26 cellular contexts compared by ENCODE assay signal in genomic region chr10:116255931-116256748, GRCh38. TPM values are rescaled to one million over a fixed set of nuclear protein-coding genes. Genes with fewer than 3 reads are reported as not detected.
A peak's percentile ranks its signal among the peaks of the same experiment; 100 is the strongest.
DNase-seq lines count a peak whose midpoint lies in the region; TF ChIP-seq lines count a peak whose summit lies in the region.
"Had no signal": no experiment of that assay in that cellular context is flagged by ENCODE, and none has a peak within 500 bp of the region (broad histone marks: within the 10 kb centered on the region; RNA-seq: fewer than 3 reads in every experiment).

No MANE protein-coding gene starts in this region.

- peak overlapping the region; percentile 1 to 46 (median 34) for H3K4me3 Mint-ChIP-seq in nephron
- H3K4me3 Mint-ChIP-seq: activated CD8-positive, alpha-beta T cell treated with anti-CD3 and anti-CD28 coated beads for 36 hours; CD8-positive, alpha-beta T cell; natural killer cell treated with Interleukin-12 subunit alpha and Interleukin-12 subunit beta and Interleukin-15 and Interleukin-18, amount 100 ng/mL, for 72 hours; stimulated activated naive CD8-positive, alpha-beta T cell treated with anti-CD3 and anti-CD28 coated beads, Interleukin-15, Interleukin-2, amounts not matched to agents 100 ng/mL and 50 ng/mL, for 24 hours; T-helper 2 cell treated with Interferon-gamma antibody and Interleukin-4, amounts not matched to agents 5 μg/mL and 100 μg/mL, for 36 hours had no signal

- TF ChIP-seq EP300 in esophagus muscularis mucosa (IDR thresholded peaks at IDR 0.05): no peak

- no peaks in the 10 kb centered on the region for H3K36me3 Mint-ChIP-seq in nephron (ENCODE audit: low read depth)
- H3K36me3 Mint-ChIP-seq: CD8-positive, alpha-beta T cell; natural killer cell treated with Interleukin-12 subunit alpha and Interleukin-12 subunit beta and Interleukin-15 and Interleukin-18, amount 100 ng/mL, for 72 hours had no signal

- H3K27ac ChIP-seq in BLaER1: no peak overlapping the region
- H3K27ac ChIP-seq in SJCRH30: peak overlapping the region; percentile 94
- H3K27ac ChIP-seq in esophagus muscularis mucosa (replicated peaks in 1 of 4): no peak overlapping the region
- no peak overlapping the region for H3K27ac ChIP-seq in substantia nigra (ENCODE audit: low read depth, low read length, poor library complexity, severe bottlenecking)
- H3K27ac ChIP-seq in vagina: no peak overlapping the region
- H3K27ac ChIP-seq: heart left ventricle, HL-60, thoracic aorta had no signal

- DNase-seq in SJCRH30 (no peak), esophagus muscularis mucosa (ENCODE audit: extremely low spot score) (peak; percentile 89), substantia nigra (lab: John Stamatoyannopoulos, UW) (no peak), NCI-H2227 (lab: John Stamatoyannopoulos, UW; ENCODE audit: unreplicated experiment) (no peak), vagina (ENCODE audit: extremely low spot score in 2 of 2) (no peak)
- no peak for DNase-seq in stimulated activated CD4-positive, alpha-beta T cell treated with anti-CD3 and anti-CD28 coated beads, Interleukin-1b, Interleukin-23, amount 100 ng/mL, for 48 hours
- DNase-seq: activated CD8-positive, alpha-beta T cell treated with anti-CD3 and anti-CD28 coated beads for 36 hours; activated naive CD4-positive, alpha-beta T cell treated with anti-CD3 and anti-CD28 coated beads, Interleukin-2, amount 50 U/mL, for 16 hours; CD8-positive, alpha-beta T cell; effector memory CD4-positive, alpha-beta T cell; heart left ventricle; KG1; mucosa of descending colon; NCI-H1417 treated with DMSO at 0.1 percent for 48 hours; NCI-H2081; NCI-H748 treated with DMSO at 0.1 percent for 48 hours; retina; SHP77 treated with DMSO at 0.1 percent for 48 hours; stimulated activated CD4-positive, alpha-beta T cell treated with anti-CD3 and anti-CD28 coated beads, Interleukin-2, amount 100 ng/mL, for 24 hours had no signal

- peak overlapping the region; percentile 72 to 93 (median 90) for H3K27ac Mint-ChIP-seq in nephron
- H3K27ac Mint-ChIP-seq: activated CD8-positive, alpha-beta T cell treated with anti-CD3 and anti-CD28 coated beads for 36 hours; CD8-positive, alpha-beta T cell; natural killer cell treated with Interleukin-12 subunit alpha and Interleukin-12 subunit beta and Interleukin-15 and Interleukin-18, amount 100 ng/mL, for 72 hours; stimulated activated naive CD8-positive, alpha-beta T cell treated with anti-CD3 and anti-CD28 coated beads, Interleukin-15, Interleukin-2, amounts not matched to agents 100 ng/mL and 50 ng/mL, for 24 hours; T-helper 2 cell treated with Interferon-gamma antibody and Interleukin-4, amounts not matched to agents 5 μg/mL and 100 μg/mL, for 36 hours had no signal

- TF ChIP-seq POLR2A in esophagus muscularis mucosa (IDR thresholded peaks at IDR 0.05; ENCODE audit: low read depth) (no peak), vagina (IDR thresholded peaks at IDR 0.05) (no peak)

- H4K20me1 ChIP-seq in BLaER1: no peaks in the 10 kb centered on the region

- no peak overlapping the region for H3K9ac ChIP-seq in BLaER1

- intact Hi-C loops in esophagus muscularis mucosa (cut with DNase I) (no loop called here), vagina (cut with DNase I) (no loop called here)

- H3K4me1 Mint-ChIP-seq in nephron: peaks cover 49% of the 10 kb centered on the region

- peak overlapping the region; percentile 60 for H3K4me2 ChIP-seq in BLaER1

- no peak for TF ChIP-seq CTCF in esophagus muscularis mucosa (IDR thresholded peaks at IDR 0.05)
- TF ChIP-seq CTCF in nephron (IDR thresholded peaks at IDR 0.05; ENCODE audit: unreplicated experiment in 3 of 3): no peak
- TF ChIP-seq CTCF in vagina (IDR thresholded peaks at IDR 0.05): no peak

- no peaks in the 10 kb centered on the region for H3K9me3 Mint-ChIP-seq in nephron
- H3K9me3 Mint-ChIP-seq: activated CD8-positive, alpha-beta T cell treated with anti-CD3 and anti-CD28 coated beads for 36 hours; CD8-positive, alpha-beta T cell; stimulated activated naive CD8-positive, alpha-beta T cell treated with anti-CD3 and anti-CD28 coated beads, Interleukin-15, Interleukin-2, amounts not matched to agents 100 ng/mL and 50 ng/mL, for 24 hours; T-helper 2 cell treated with Interferon-gamma antibody and Interleukin-4, amounts not matched to agents 5 μg/mL and 100 μg/mL, for 36 hours had no signal

- H3K9me3 ChIP-seq in BLaER1 (no peaks in the 10 kb centered on the region), SJCRH30 (replicated peaks) (no peaks in the 10 kb centered on the region), esophagus muscularis mucosa (no peaks in the 10 kb centered on the region), vagina (no peaks in the 10 kb centered on the region)
- H3K9me3 ChIP-seq: heart left ventricle, mucosa of descending colon, thoracic aorta had no signal

- H3K36me3 ChIP-seq in BLaER1 (no peaks in the 10 kb centered on the region), SJCRH30 (no peaks in the 10 kb centered on the region), esophagus muscularis mucosa (no peaks in the 10 kb centered on the region), vagina (no peaks in the 10 kb centered on the region)
- H3K36me3 ChIP-seq: heart left ventricle, thoracic aorta had no signal

- 50% methylated on average over 11 of the region's 11 CpGs for WGBS in esophagus muscularis mucosa

- H3K27me3 Mint-ChIP-seq in nephron (ENCODE audit: low read depth): peaks cover 4% of the 10 kb centered on the region
- H3K27me3 Mint-ChIP-seq: stimulated activated naive CD8-positive, alpha-beta T cell treated with anti-CD3 and anti-CD28 coated beads, Interleukin-15, Interleukin-2, amounts not matched to agents 100 ng/mL and 50 ng/mL, for 24 hours had no signal

- H3K4me3 ChIP-seq in BLaER1: no peak overlapping the region
- H3K4me3 ChIP-seq in SJCRH30: no peak overlapping the region
- no peak overlapping the region for H3K4me3 ChIP-seq in esophagus muscularis mucosa
- no peak overlapping the region for H3K4me3 ChIP-seq in vagina
- H3K4me3 ChIP-seq: heart left ventricle, mucosa of descending colon, thoracic aorta had no signal

- H3K27me3 ChIP-seq in BLaER1: no peaks in the 10 kb centered on the region
- H3K27me3 ChIP-seq in SJCRH30: no peaks in the 10 kb centered on the region
- H3K27me3 ChIP-seq in esophagus muscularis mucosa: peaks cover 0 to 22% (median 0%) of the 10 kb centered on the region in 4 donors
- H3K27me3 ChIP-seq in vagina: no peaks in the 10 kb centered on the region

- H3K4me1 ChIP-seq in BLaER1 (peaks cover 54% of the 10 kb centered on the region), SJCRH30 (peaks cover 34% of the 10 kb centered on the region), esophagus muscularis mucosa (peaks cover 0 to 26% (median 13%) of the 10 kb centered on the region in 4 donors), vagina (peaks cover 7% of the 10 kb centered on the region)

RNA-seq across cellular contexts. Expression of gene GFRA1, which starts 16.9 kb away (rescaled TPM):
- 24.3 and 26.5 TPM in 2 replicates for total RNA-seq in SJCRH30 (2014; rRNA removed; shearing (Covaris generic))
- total RNA-seq in esophagus muscularis mucosa (10 to 100 TPM; 44.0 to 73.4 (median 64.5) TPM), vagina (57.7 TPM)
- total RNA-seq: activated CD8-positive, alpha-beta T cell treated with anti-CD3 and anti-CD28 coated beads for 36 hours; CD8-positive, alpha-beta T cell; natural killer cell treated with Interleukin-12 subunit alpha and Interleukin-12 subunit beta and Interleukin-15 and Interleukin-18, amount 100 ng/mL, for 72 hours had no signal
